15 cellular contexts compared by ENCODE assay signal in the genomic region with DNA sequence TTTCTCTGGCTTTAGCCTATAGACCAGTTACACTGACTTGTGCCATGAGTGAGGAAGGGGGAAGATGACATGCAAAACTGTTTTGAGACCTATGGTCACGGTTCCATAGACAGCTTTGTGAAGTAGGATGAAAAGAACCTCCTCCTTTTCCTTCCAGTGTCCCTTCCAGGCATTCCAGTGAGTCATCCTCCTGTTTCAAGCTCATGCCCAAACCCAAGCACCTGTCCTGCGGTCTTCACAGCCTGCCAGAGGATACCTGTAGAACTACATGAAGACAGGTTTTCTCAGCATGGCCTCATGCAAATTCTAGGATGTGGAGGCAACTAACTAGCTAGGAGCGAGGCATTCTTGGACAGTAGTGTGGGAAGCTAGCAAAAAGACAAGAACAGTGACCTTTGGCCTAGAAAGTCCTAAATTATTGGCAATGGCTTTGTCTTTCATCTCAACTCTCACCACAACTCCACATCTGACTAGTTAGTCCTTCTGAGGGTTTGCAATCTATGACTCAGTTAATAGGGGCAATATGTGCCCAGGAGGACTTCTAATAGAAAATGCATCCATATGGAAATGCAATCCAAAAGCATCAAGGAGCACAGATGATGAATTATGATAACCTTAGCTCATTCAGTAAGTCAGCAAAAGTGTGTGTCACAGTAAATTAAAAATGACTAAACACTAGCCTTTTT.
DNase-seq lines count a peak whose midpoint lies in the region; TF ChIP-seq lines count a peak whose summit lies in the region.
"Had no signal": no experiment of that assay in that cellular context is flagged by ENCODE, and none has a peak within 500 bp of the region (broad histone marks: within the 10 kb centered on the region; RNA-seq: fewer than 3 reads in every experiment).

No MANE protein-coding gene starts in this region.

- no peak for TF ChIP-seq CTCF in MCF 10A (IDR thresholded peaks at IDR 0.05; ENCODE audit: unreplicated experiment)
- no peak for TF ChIP-seq CTCF in breast epithelium (IDR thresholded peaks at IDR 0.05)
- no peak for TF ChIP-seq CTCF in astrocyte of the spinal cord (IDR thresholded peaks at IDR 0.05; ENCODE audit: low read depth, low read length)
- TF ChIP-seq CTCF in foreskin fibroblast (IDR thresholded peaks at IDR 0.05; ENCODE audit: low read depth, low read length): no peak
- no peak for TF ChIP-seq CTCF in GM10248 (IDR thresholded peaks at IDR 0.05; ENCODE audit: control extremely low read depth, extremely low read depth, low read depth, missing control alignments)

- no peak overlapping the region for H3K27ac ChIP-seq in breast epithelium
- H3K27ac ChIP-seq: Peyer's patch had no signal

- peaks cover 6% of the 10 kb centered on the region for H3K4me1 Mint-ChIP-seq in MCF 10A (ENCODE audit: insufficient read depth, unreplicated experiment)

- H3K9me3 Mint-ChIP-seq in MCF 10A (ENCODE audit: unreplicated experiment): peaks cover 26% of the 10 kb centered on the region

- no peak overlapping the region for H3K4me3 Mint-ChIP-seq in MCF 10A (ENCODE audit: unreplicated experiment)

- H3K27me3 Mint-ChIP-seq in MCF 10A (ENCODE audit: insufficient read depth, unreplicated experiment): no peaks in the 10 kb centered on the region

- in situ Hi-C loops in astrocyte of the spinal cord (cut with HindIII; ENCODE audit: low sequenced_read_pairs): no loop called here

- DNase-seq in MCF 10A (ENCODE audit: unreplicated experiment) (peak; percentile 23), breast epithelium (ENCODE audit: low spot score in 2 of 2) (no peak), astrocyte of the spinal cord (ENCODE audit: low read depth, low spot score) (peak; percentile 5), foreskin fibroblast (peak; percentile 33 to 76), NCI-H128 (lab: John Stamatoyannopoulos, UW; ENCODE audit: unreplicated experiment) (no peak), DMS114 treated with DMSO at 0.1 percent for 48 hours (lab: John Stamatoyannopoulos, UW; ENCODE audit: unreplicated experiment) (no peak), GM10248 (ENCODE audit: extremely low spot score) (no peak), inferior parietal cortex (ENCODE audit: extremely low spot score) (no peak)
- DNase-seq: 8988T, C1 segment of cervical spinal cord, DMS153, NCI-H146, NCI-H446, NCI-H774, Peyer's patch had no signal

- no peaks in the 10 kb centered on the region for H3K9me3 ChIP-seq in breast epithelium
- H3K9me3 ChIP-seq: Peyer's patch had no signal

- CTCF ChIA-PET in MCF 10A (lab: Yijun Ruan, JAX) (interaction anchor here (0.7 to 1.6 kb wide), 4 partner anchors 9 to 1503 kb away, joined by 3 to 5 read pairs (median 3); no protein-coding TSS in a partner anchor), GM10248 (lab: Yijun Ruan, JAX) (interaction anchor here (1.8 kb wide), 1 partner anchor 8 kb away, joined by 6 read pairs; no protein-coding TSS in a partner anchor)

- H3K36me3 Mint-ChIP-seq in MCF 10A (ENCODE audit: insufficient read depth, unreplicated experiment): peaks cover 6% of the 10 kb centered on the region

- intact Hi-C loops in MCF 10A (cut with micrococcal nuclease) (no loop called here), breast epithelium (cut with DNase I; ENCODE audit: low total_unique reads) (no loop called here)

- POLR2A ChIA-PET in MCF 10A (lab: Yijun Ruan, JAX): no interaction called here
- POLR2A ChIA-PET in GM10248 (lab: Yijun Ruan, JAX): no interaction called here

- H3K27ac Mint-ChIP-seq in MCF 10A (ENCODE audit: low read depth, unreplicated experiment): no peak overlapping the region

- H3K4me1 ChIP-seq in breast epithelium: no peaks in the 10 kb centered on the region
- H3K4me1 ChIP-seq: Peyer's patch had no signal

- no peaks in the 10 kb centered on the region for H3K27me3 ChIP-seq in breast epithelium
- H3K27me3 ChIP-seq: Peyer's patch had no signal

- H3K4me3 ChIP-seq in breast epithelium (no peak overlapping the region), astrocyte of the spinal cord (ENCODE audit: low read depth, low read length) (no peak overlapping the region), foreskin fibroblast (ENCODE audit: low read depth in 1 of 2, low read length in 2 of 2) (no peak overlapping the region)
- H3K4me3 ChIP-seq: Peyer's patch had no signal

- no TSS peak for BruUV-seq in MCF 10A (replicated peaks; lab: Mats Ljungman, UMichigan)

- no peak for TF ChIP-seq POLR2A in breast epithelium (IDR thresholded peaks at IDR 0.05)

- no peaks in the 10 kb centered on the region for H3K36me3 ChIP-seq in breast epithelium
- H3K36me3 ChIP-seq: Peyer's patch had no signal

Comparison
In these comparisons a context has a peak if more than half of its experiments do, and no peak if none do; other contexts are left out.
1. DNase-seq: peak in MCF 10A (single experiment), astrocyte of the spinal cord (single experiment) and foreskin fibroblast (2 of 2); none in breast epithelium (0 of 2), NCI-H128 (single experiment), DMS114 treated with DMSO at 0.1 percent for 48 hours (single experiment), GM10248 (single experiment) and inferior parietal cortex (single experiment).